In the genomic region with DNA sequence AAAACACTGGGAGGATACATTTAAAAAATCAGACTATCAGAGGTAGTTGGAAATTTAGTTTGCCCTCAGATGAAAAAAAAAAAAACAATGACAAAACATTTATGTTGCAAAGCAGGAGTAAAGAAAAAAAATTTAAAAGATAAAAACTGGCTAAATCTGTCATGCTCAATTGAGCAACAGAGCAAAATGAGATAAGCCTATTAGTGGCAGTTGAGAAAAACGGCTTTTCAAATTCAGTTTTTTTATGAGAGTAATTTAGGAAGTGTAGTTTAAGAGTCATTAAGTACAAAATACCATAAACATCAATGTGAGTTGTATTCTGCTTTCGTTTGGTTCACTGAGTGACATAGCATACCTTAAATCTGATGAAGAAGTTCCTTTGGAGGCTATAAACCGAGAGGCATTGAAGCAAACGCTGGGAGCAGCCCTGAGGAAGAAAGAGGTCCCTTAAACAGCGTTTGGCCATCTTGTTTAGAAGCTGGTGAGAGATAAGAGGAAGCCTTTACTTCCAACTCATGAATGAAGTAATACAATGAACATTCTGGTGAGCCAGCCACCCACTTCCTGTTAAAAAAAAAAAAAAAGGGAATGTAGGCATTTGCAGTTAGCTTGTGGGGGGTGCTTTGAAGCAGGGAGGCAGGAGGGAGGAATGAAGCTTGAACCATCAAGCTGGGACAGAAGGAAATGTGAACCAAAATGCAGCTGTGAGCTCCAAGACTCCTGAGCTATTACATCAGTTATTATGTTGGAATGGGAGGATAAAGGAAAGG, we compare ENCODE assay signal across 12 cellular contexts.
A peak's percentile ranks its signal among the peaks of the same experiment; 100 is the strongest.
DNase-seq lines count a peak whose midpoint lies in the region; ATAC-seq and TF ChIP-seq lines count a peak whose summit lies in the region.
"Had no signal": no experiment of that assay in that cellular context is flagged by ENCODE, and none has a peak within 500 bp of the region (broad histone marks: within the 10 kb centered on the region; RNA-seq: fewer than 3 reads in every experiment).

No MANE protein-coding gene starts in this region.

- H3K9me3 ChIP-seq in AG04450 (ENCODE audit: control insufficient read depth, insufficient read depth, low read length) (peaks cover 5% of the 10 kb centered on the region), psoas muscle (no peaks in the 10 kb centered on the region)

- H3K36me3 ChIP-seq in psoas muscle (ENCODE audit: insufficient read depth in 1 of 2, low read depth in 1 of 2), result no peaks in the 10 kb centered on the region

- H3K4me3 ChIP-seq in AG04450 (ENCODE audit: low read depth, low read length) (no peak overlapping the region), astrocyte of the spinal cord (ENCODE audit: low read depth, low read length) (no peak overlapping the region), psoas muscle (no peak overlapping the region)

- TF ChIP-seq CTCF in AG04450 (IDR thresholded peaks at IDR 0.05; ENCODE audit: low read depth, low read length), result no peak
- TF ChIP-seq CTCF in astrocyte of the spinal cord (IDR thresholded peaks at IDR 0.05; ENCODE audit: low read depth, low read length), result no peak
- TF ChIP-seq CTCF in psoas muscle (IDR thresholded peaks at IDR 0.05), result no peak

- DNase-seq in AG04450 (ENCODE audit: low read depth, low spot score), result peak; percentile 58
- DNase-seq in Kasumi-1 (lab: John Stamatoyannopoulos, UW), result peak; percentile 81 to 89
- DNase-seq in astrocyte of the spinal cord (ENCODE audit: low read depth, low spot score), result peak; percentile 77
- peak; percentile 45 for DNase-seq in left kidney (ENCODE audit: low read depth, low spot score)
- DNase-seq in psoas muscle, result no peak
- no peak for DNase-seq in inferior parietal cortex (ENCODE audit: extremely low spot score)
- DNase-seq: activated CD8-positive, alpha-beta memory T cell treated with anti-CD3 and anti-CD28 coated beads for 24 hours; DMS79 treated with DMSO at 0.1 percent for 48 hours; NCI-H187; stimulated activated CD4-positive, alpha-beta T cell treated with anti-CD3 and anti-CD28 coated beads, Interleukin-4, amount 100 ng/mL, for 24 hours had no signal

- CTCF ChIA-PET in AG04450 (lab: Charles Lee), result interaction anchor here (0.6 to 1.1 kb wide), 2 partner anchors 171 to 609 kb away, joined by 3 to 5 read pairs; no protein-coding TSS in a partner anchor

- no peaks in the 10 kb centered on the region for H3K4me1 ChIP-seq in psoas muscle

- intact Hi-C loops in psoas muscle (cut with DNase I), result no loop called here

- WGBS in psoas muscle, 3 donors, result 35 to 53% (median 50%) methylated on average over 5 of the region's 5 CpGs

- H3K27me3 ChIP-seq in AG04450 (ENCODE audit: control insufficient read depth, insufficient read depth, low read length), result no peaks in the 10 kb centered on the region
- H3K27me3 ChIP-seq in psoas muscle (ENCODE audit: insufficient read depth in 3 of 3, low read length in 2 of 3), result no peaks in the 10 kb centered on the region

- POLR2A ChIA-PET in AG04450 (lab: Yijun Ruan, JAX), result interaction anchor here (0.7 kb wide), 1 partner anchor 331 kb away, joined by 4 read pairs; no protein-coding TSS in a partner anchor

- in situ Hi-C loops in astrocyte of the spinal cord (cut with HindIII; ENCODE audit: low sequenced_read_pairs), result no loop called here

- H3K27ac ChIP-seq in AG04450 (ENCODE audit: low read depth, low read length) (peak overlapping the region; percentile 83), psoas muscle (no peak overlapping the region)

- ATAC-seq in psoas muscle (no peak), GM18873 (IDR thresholded peaks at IDR 0.05; ENCODE audit: low FRiP score, unreplicated experiment) (no peak), GM18907 (IDR thresholded peaks at IDR 0.05; ENCODE audit: unreplicated experiment) (no peak)

Comparison
In these comparisons a context has a peak if more than half of its experiments do, and no peak if none do; other contexts are left out.
1. DNase-seq: peak in AG04450 (single experiment), Kasumi-1 (2 of 2), astrocyte of the spinal cord (single experiment) and left kidney (single experiment); none in psoas muscle (0 of 2) and inferior parietal cortex (single experiment).